In genomic region chr5:139663752-139664151, GRCh38 we compare ENCODE assay signal across 17 cellular contexts. TPM values are rescaled to one million over a fixed set of nuclear protein-coding genes. Genes with fewer than 3 reads are reported as not detected.
DNase-seq lines count a peak whose midpoint lies in the region; ATAC-seq, FAIRE-seq and TF ChIP-seq lines count a peak whose summit lies in the region.
"Had no signal": no experiment of that assay in that cellular context is flagged by ENCODE, and none has a peak within 500 bp of the region (broad histone marks: within the 10 kb centered on the region; RNA-seq: fewer than 3 reads in every experiment).

No MANE protein-coding gene starts in this region.

- TF ChIP-seq CTCF in RWPE1 (conservative IDR thresholded peaks at IDR 0.05; ENCODE audit: low read depth) (no peak), endothelial cell (IDR thresholded peaks at IDR 0.05; ENCODE audit: unreplicated experiment) (no peak)

- DNase-seq in GM12892 (ENCODE audit: insufficient read length) (no peak), RWPE1 (ENCODE audit: low spot score) (no peak), immature natural killer cell (no peak), endothelial cell (ENCODE audit: low spot score) (no peak), HPDE6-E6E7 (ENCODE audit: extremely low spot score) (no peak)
- no peak for DNase-seq in stimulated activated effector memory CD8-positive, alpha-beta T cell treated with anti-CD3 and anti-CD28 coated beads, Interleukin-12 subunit alpha, Interleukin-12 subunit beta, amount 100 ng/mL, for 72 hours (ENCODE audit: low spot score in 2 of 2)
- DNase-seq in stimulated activated CD4-positive, alpha-beta T cell treated with anti-CD3 and anti-CD28 coated beads, Interleukin-4, amount 100 ng/mL, for 1 hour = no peak
- DNase-seq: activated CD4-positive, alpha-beta T cell treated with anti-CD3 and anti-CD28 coated beads for 48 hours; activated T-cell treated with anti-CD3 and anti-CD28 coated beads for 4 hours; H9; Kasumi-1; NCI-H1694 treated with DMSO at 0.1 percent for 48 hours; NCI-H524 treated with DMSO at 0.1 percent for 48 hours; RPMI8226 had no signal

- FAIRE-seq in GM12892 (lab: Jason Lieb, UNC) = peak; percentile 50

- TF ChIP-seq POLR2A in GM12892 (IDR thresholded peaks at IDR 0.05; ENCODE audit: low read depth, low read length) = no peak

- H3K27ac ChIP-seq in RWPE1 = 0 out of 2 replicates have a peak overlapping the region, but pooled peaks have one; percentile 94

- POLR2A ChIA-PET in RWPE1 (lab: Yijun Ruan, JAX; ENCODE audit: low non-redundant PET) = no interaction called here

- peak overlapping the region in 4 of 5 donors; percentile 16 to 76 (median 64) for H3K4me3 Mint-ChIP-seq in immature natural killer cell
- no peak overlapping the region for H3K4me3 Mint-ChIP-seq in stimulated activated effector memory CD8-positive, alpha-beta T cell treated with anti-CD3 and anti-CD28 coated beads, Interleukin-12 subunit alpha, Interleukin-12 subunit beta, amount 100 ng/mL, for 72 hours
- H3K4me3 Mint-ChIP-seq in endothelial cell (ENCODE audit: unreplicated experiment) = no peak overlapping the region
- H3K4me3 Mint-ChIP-seq: activated naive CD4-positive, alpha-beta T cell treated with anti-CD3 and anti-CD28 coated beads, Interleukin-2, amount 50 U/mL, for 24 hours; central memory CD8-positive, alpha-beta T cell had no signal

- H3K4me1 Mint-ChIP-seq in immature natural killer cell (peaks cover 90 to 92% of the 10 kb centered on the region in 2 donors), endothelial cell (ENCODE audit: unreplicated experiment) (peaks cover 19% of the 10 kb centered on the region)
- peaks cover 67% of the 10 kb centered on the region for H3K4me1 Mint-ChIP-seq in stimulated activated effector memory CD8-positive, alpha-beta T cell treated with anti-CD3 and anti-CD28 coated beads, Interleukin-12 subunit alpha, Interleukin-12 subunit beta, amount 100 ng/mL, for 72 hours

- H3K27ac Mint-ChIP-seq in immature natural killer cell (peak overlapping the region; percentile 92 to 99 (median 98)), endothelial cell (ENCODE audit: unreplicated experiment) (no peak overlapping the region)
- peak overlapping the region; percentile 12 for H3K27ac Mint-ChIP-seq in stimulated activated effector memory CD8-positive, alpha-beta T cell treated with anti-CD3 and anti-CD28 coated beads, Interleukin-12 subunit alpha, Interleukin-12 subunit beta, amount 100 ng/mL, for 72 hours
- H3K27ac Mint-ChIP-seq: activated naive CD4-positive, alpha-beta T cell treated with anti-CD3 and anti-CD28 coated beads, Interleukin-2, amount 50 U/mL, for 24 hours had no signal

- H3K36me3 Mint-ChIP-seq in immature natural killer cell = no peaks in the 10 kb centered on the region
- peaks cover 6% of the 10 kb centered on the region for H3K36me3 Mint-ChIP-seq in stimulated activated effector memory CD8-positive, alpha-beta T cell treated with anti-CD3 and anti-CD28 coated beads, Interleukin-12 subunit alpha, Interleukin-12 subunit beta, amount 100 ng/mL, for 72 hours
- H3K36me3 Mint-ChIP-seq in endothelial cell (ENCODE audit: low read depth, unreplicated experiment) = no peaks in the 10 kb centered on the region
- H3K36me3 Mint-ChIP-seq: activated naive CD4-positive, alpha-beta T cell treated with anti-CD3 and anti-CD28 coated beads, Interleukin-2, amount 50 U/mL, for 24 hours had no signal

- ATAC-seq in stimulated activated effector memory CD8-positive, alpha-beta T cell treated with anti-CD3 and anti-CD28 coated beads, Interleukin-12 subunit alpha, Interleukin-12 subunit beta, amount 100 ng/mL, for 72 hours = no peak
- ATAC-seq in GM19452 (IDR thresholded peaks at IDR 0.05; ENCODE audit: unreplicated experiment) = no peak

- CTCF ChIA-PET in RWPE1 (lab: Yijun Ruan, JAX) = interaction anchor here (0.6 to 2.9 kb wide), 3 partner anchors 30 to 1682 kb away, joined by 3 to 10 read pairs (median 3); no protein-coding TSS in a partner anchor

- H3K9me3 Mint-ChIP-seq in immature natural killer cell (no peaks in the 10 kb centered on the region), endothelial cell (ENCODE audit: unreplicated experiment) (no peaks in the 10 kb centered on the region)
- H3K9me3 Mint-ChIP-seq in stimulated activated effector memory CD8-positive, alpha-beta T cell treated with anti-CD3 and anti-CD28 coated beads, Interleukin-12 subunit alpha, Interleukin-12 subunit beta, amount 100 ng/mL, for 72 hours = no peaks in the 10 kb centered on the region
- H3K9me3 Mint-ChIP-seq: activated naive CD4-positive, alpha-beta T cell treated with anti-CD3 and anti-CD28 coated beads, Interleukin-2, amount 50 U/mL, for 24 hours; central memory CD8-positive, alpha-beta T cell; H9 had no signal

- H3K27me3 Mint-ChIP-seq in immature natural killer cell (ENCODE audit: low read depth in 3 of 3) (peaks cover 8 to 16% (median 14%) of the 10 kb centered on the region in 3 donors), endothelial cell (ENCODE audit: unreplicated experiment) (peaks cover 5% of the 10 kb centered on the region)
- H3K27me3 Mint-ChIP-seq: central memory CD8-positive, alpha-beta T cell had no signal

RNA-seq across cellular contexts. Expression of gene CXXC5, which starts 15.6 kb away (rescaled TPM):
- polyA plus RNA-seq in GM12892 (2012; ENCODE audit: missing spikeins) = 22.4 TPM
- polyA plus RNA-seq in immature natural killer cell = 100 to 1,000 TPM; 339 to 410 (median 385) TPM
- total RNA-seq in endothelial cell (ENCODE audit: unreplicated experiment) = 37.3 TPM

Comparison
In these comparisons a context has a peak if more than half of its experiments do, and no peak if none do; other contexts are left out.
1. H3K4me3 Mint-ChIP-seq: peak in immature natural killer cell (4 of 5); none in stimulated activated effector memory CD8-positive, alpha-beta T cell treated with anti-CD3 and anti-CD28 coated beads, Interleukin-12 subunit alpha, Interleukin-12 subunit beta, amount 100 ng/mL, for 72 hours (single experiment) and endothelial cell (single experiment).